Comparison of ENCODE assay signal across 6 cellular contexts in genomic region chr2:152103271-152103670, GRCh38.
"Had no signal": no experiment of that assay in that cellular context is flagged by ENCODE, and none has a peak within 500 bp of the region (broad histone marks: within the 10 kb centered on the region; RNA-seq: fewer than 3 reads in every experiment).

No MANE protein-coding gene starts in this region.

- ATAC-seq: HepG2 had no signal

- FAIRE-seq: HepG2, HTR-8/SVneo had no signal

- H3K27ac ChIP-seq: HL-60 had no signal

- DNase-seq: IMR-90, KBM-7, KG1 had no signal
